ENCODE assay signal across 8 cellular contexts in the genomic region with DNA sequence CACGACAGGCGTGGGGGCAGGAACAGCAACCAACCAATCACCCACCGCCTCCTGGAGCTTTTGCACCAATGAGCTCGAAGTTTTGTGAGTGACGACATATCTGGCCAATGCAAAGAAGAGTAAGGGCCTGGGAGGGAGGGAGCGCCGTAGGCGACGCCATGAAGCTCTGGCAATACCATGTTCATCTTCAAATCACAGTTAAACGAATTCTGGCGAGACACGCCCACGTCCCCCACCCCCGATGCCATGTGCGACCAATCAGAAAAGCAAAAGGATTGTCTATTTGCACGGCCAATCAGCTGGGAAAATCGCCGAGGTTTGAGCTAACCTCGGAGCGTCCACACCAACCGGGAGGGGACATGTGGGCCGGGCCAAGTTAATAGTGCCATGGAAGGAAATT. TPM values are rescaled to one million over a fixed set of nuclear protein-coding genes. Genes with fewer than 3 reads are reported as not detected.
DNase-seq lines count a peak whose midpoint lies in the region; ATAC-seq, FAIRE-seq and TF ChIP-seq lines count a peak whose summit lies in the region.
"Not testable (repeated sequence)": the region's sequence is repeated elsewhere in the genome, so short reads cannot be mapped to it uniquely, and the experiment has no call there.

ARL17B (minus strand) TSS at position 12 of the 400 bp plus-strand sequence. CDS start 3,369 bp downstream, outside the sequence.

- H3K4me2 ChIP-seq in DND-41 (ENCODE audit: insufficient read depth, low read length): not testable (repeated sequence)

- not testable (repeated sequence) for H3K9me3 ChIP-seq in DND-41 (ENCODE audit: insufficient read depth, low read length, severe bottlenecking); ovary

- H3K79me2 ChIP-seq in DND-41 (ENCODE audit: insufficient read depth, low read length): not testable (repeated sequence)

- TF ChIP-seq EP300 in ovary (IDR thresholded peaks at IDR 0.05): not testable (repeated sequence)

- H2AFZ ChIP-seq in DND-41 (ENCODE audit: low read depth, low read length): not testable (repeated sequence)

- H3K9ac ChIP-seq in DND-41 (ENCODE audit: low read depth, low read length): not testable (repeated sequence)

- WGBS in ovary, 3 donors: 0% methylated on average over 2 to 10 of the region's 22 CpGs; no CpG with 5 or more reads in 1 of the 3 donors

- not testable (repeated sequence) for H3K27me3 ChIP-seq in DND-41 (ENCODE audit: insufficient read depth, low read length, poor library complexity); ovary

- not testable (repeated sequence) for H3K27ac ChIP-seq in DND-41 (ENCODE audit: low read length); ovary

- not testable (repeated sequence) for H3K36me3 ChIP-seq in DND-41 (ENCODE audit: insufficient read depth, low read length); ovary

- peak; percentile 96 for DNase-seq in DND-41
- DNase-seq in activated gamma-delta T cell treated with anti-CD3 and anti-CD28 coated beads, Interleukin-2, amount 50 U/mL, for 16 hours (ENCODE audit: low read depth): peak; percentile 36
- DNase-seq in head of caudate nucleus: peak; percentile 64 to 98 (median 89)
- DNase-seq in ovary: peak; percentile 83 to 96 (median 91)
- DNase-seq in stimulated activated CD8-positive, alpha-beta memory T cell treated with anti-CD3 and anti-CD28 coated beads, Interleukin-7, amount 100 ng/mL, for 24 hours (ENCODE audit: low read depth): peak; percentile 79

- ATAC-seq in DND-41 (ENCODE audit: insufficient read depth, low read depth) (peak; percentile 98), GM21528 (IDR thresholded peaks at IDR 0.05; ENCODE audit: low FRiP score, unreplicated experiment) (peak; percentile 89), HG03196 (IDR thresholded peaks at IDR 0.05; ENCODE audit: unreplicated experiment) (peak; percentile 90)

- H4K20me1 ChIP-seq in DND-41 (ENCODE audit: insufficient read depth, low read length): not testable (repeated sequence)

- not testable (repeated sequence) for TF ChIP-seq POLR2A in ovary (IDR thresholded peaks at IDR 0.05)

- not testable (repeated sequence) for TF ChIP-seq CTCF in DND-41 (IDR thresholded peaks at IDR 0.05; ENCODE audit: borderline replicate concordance, extremely low read depth, low read length, poor library complexity, severe bottlenecking); ovary (IDR thresholded peaks at IDR 0.05)

- H3K4me3 ChIP-seq in DND-41 (ENCODE audit: low read depth in 1 of 2, low read length in 2 of 2); ovary: not testable (repeated sequence)

- peak; percentile 97 for FAIRE-seq in TTC549 (lab: Jason Lieb, UNC)

- intact Hi-C loops in head of caudate nucleus (cut with DNase I); ovary (cut with DNase I): not testable (repeated sequence)

- not testable (repeated sequence) for H3K4me1 ChIP-seq in DND-41 (ENCODE audit: insufficient read depth, low read length); ovary (ENCODE audit: insufficient read depth)

RNA-seq across cellular contexts. Expression of gene ARL17B, which starts in this region (rescaled TPM):
- total RNA-seq in ovary: 10 to 100 TPM in 5 of 7 donors, 1 to 10 TPM in 2; 4.7 to 26.6 (median 14.3) TPM
- polyA plus RNA-seq in ovary: 10 to 100 TPM in 1 of 2 donors, 1 to 10 TPM in 1; 8.5 to 11.8 TPM

Comparison
In these comparisons a context has a peak if more than half of its experiments do, and no peak if none do; other contexts are left out.
1. DNase-seq: peak in every context shown above with its lines; median percentile 96 in DND-41; 91 in ovary; 89 in head of caudate nucleus; 79 in stimulated activated CD8-positive, alpha-beta memory T cell treated with anti-CD3 and anti-CD28 coated beads, Interleukin-7, amount 100 ng/mL, for 24 hours; 36 in activated gamma-delta T cell treated with anti-CD3 and anti-CD28 coated beads, Interleukin-2, amount 50 U/mL, for 16 hours.